ENCODE assay signal across 14 cellular contexts in genomic region chr20:47295921-47296426, GRCh38.
A peak's percentile ranks its signal among the peaks of the same experiment; 100 is the strongest.
DNase-seq lines count a peak whose midpoint lies in the region; TF ChIP-seq lines count a peak whose summit lies in the region.
"Had no signal": no experiment of that assay in that cellular context is flagged by ENCODE, and none has a peak within 500 bp of the region (broad histone marks: within the 10 kb centered on the region; RNA-seq: fewer than 3 reads in every experiment).

No MANE protein-coding gene starts in this region.

- H3K27me3 ChIP-seq in breast epithelium (no peaks in the 10 kb centered on the region), stomach smooth muscle (ENCODE audit: control insufficient read depth in 1 of 2, insufficient read depth in 2 of 2, low read length in 2 of 2) (no peaks in the 10 kb centered on the region)

- peaks cover 15% of the 10 kb centered on the region for H3K36me3 ChIP-seq in breast epithelium
- H3K36me3 ChIP-seq in stomach smooth muscle (ENCODE audit: control insufficient read depth in 2 of 2, insufficient read depth in 2 of 2, low read length in 2 of 2), result peaks cover 16 to 33% of the 10 kb centered on the region in 2 donors

- peaks cover 65% of the 10 kb centered on the region for H3K36me3 Mint-ChIP-seq in HFFc6 (ENCODE audit: low read depth)

- DNase-seq in RPMI7951 (ENCODE audit: low read depth), result peak; percentile 79
- peak in 1 of 2 donors; percentile 66 for DNase-seq in breast epithelium (ENCODE audit: low spot score in 2 of 2)
- peak; percentile 63 for DNase-seq in medulla oblongata (ENCODE audit: extremely low spot score)
- DNase-seq in NK-92 (lab: John Stamatoyannopoulos, UW; ENCODE audit: unreplicated experiment), result no peak
- no peak for DNase-seq in HFFc6
- DNase-seq in NCI-H2107 treated with DMSO at 0.1 percent for 48 hours (lab: John Stamatoyannopoulos, UW; ENCODE audit: unreplicated experiment), result no peak
- DNase-seq: activated CD4-positive, alpha-beta T cell treated with anti-CD3 and anti-CD28 coated beads for 36 hours; GM23248; immature natural killer cell; NCI-H1048; NCI-H748 treated with DMSO at 0.1 percent for 48 hours had no signal

- H3K9me3 ChIP-seq in breast epithelium (no peaks in the 10 kb centered on the region), stomach smooth muscle (ENCODE audit: control insufficient read depth in 2 of 2, low read length in 2 of 2) (no peaks in the 10 kb centered on the region)

- 0 out of 2 replicates have a peak, but pooled peaks cover under 1% of the 10 kb centered on the region for H3K27me3 Mint-ChIP-seq in HFFc6 (ENCODE audit: insufficient read depth)
- H3K27me3 Mint-ChIP-seq: activated CD4-positive, alpha-beta T cell treated with anti-CD3 and anti-CD28 coated beads for 36 hours; natural killer cell treated with Interleukin-12 subunit alpha and Interleukin-12 subunit beta and Interleukin-15 and Interleukin-18, amount 100 ng/mL, for 72 hours had no signal

- H3K9ac ChIP-seq in stomach smooth muscle (ENCODE audit: low read length in 2 of 2), result no peak overlapping the region
- H3K9ac ChIP-seq: GM23248 had no signal

- H3K27ac ChIP-seq in breast epithelium (peak overlapping the region; percentile 85 to 86), stomach smooth muscle (ENCODE audit: low read length) (peak overlapping the region; percentile 49)
- H3K27ac ChIP-seq: GM23248 had no signal

- intact Hi-C loops in breast epithelium (cut with DNase I; ENCODE audit: low total_unique reads), result no loop called here

- TF ChIP-seq POLR2A in breast epithelium (IDR thresholded peaks at IDR 0.05), result no peak

- H3K4me1 ChIP-seq in breast epithelium, result no peaks in the 10 kb centered on the region
- peaks cover 4% of the 10 kb centered on the region for H3K4me1 ChIP-seq in stomach smooth muscle (ENCODE audit: control insufficient read depth, insufficient read depth, low read length)

- no peaks in the 10 kb centered on the region for H3K9me3 Mint-ChIP-seq in HFFc6
- H3K9me3 Mint-ChIP-seq: activated T-helper 2 cell treated with anti-CD3 and anti-CD28 coated beads, Interferon-gamma antibody, Interleukin-2, Interleukin-4, amounts not matched to agents 10 μg/mL and 5 μg/mL and 100 μg/mL, durations not matched to agents 14 hours and 24 hours and 36 hours; immature natural killer cell; natural killer cell treated with Interleukin-12 subunit alpha and Interleukin-12 subunit beta and Interleukin-15 and Interleukin-18, amount 100 ng/mL, for 72 hours had no signal

- H3K4me3 ChIP-seq in breast epithelium, result no peak overlapping the region
- no peak overlapping the region for H3K4me3 ChIP-seq in stomach smooth muscle (ENCODE audit: low read length in 2 of 2)
- H3K4me3 ChIP-seq: GM23248 had no signal

- H3K4me1 Mint-ChIP-seq in HFFc6 (ENCODE audit: low read depth), result peaks cover 17% of the 10 kb centered on the region

- H3K27ac Mint-ChIP-seq in HFFc6, result no peak overlapping the region
- H3K27ac Mint-ChIP-seq: activated CD4-positive, alpha-beta T cell treated with anti-CD3 and anti-CD28 coated beads for 36 hours; activated T-helper 2 cell treated with anti-CD3 and anti-CD28 coated beads, Interferon-gamma antibody, Interleukin-2, Interleukin-4, amounts not matched to agents 10 μg/mL and 5 μg/mL and 100 μg/mL, durations not matched to agents 14 hours and 24 hours and 36 hours; natural killer cell treated with Interleukin-12 subunit alpha and Interleukin-12 subunit beta and Interleukin-15 and Interleukin-18, amount 100 ng/mL, for 72 hours had no signal

- H3K4me3 Mint-ChIP-seq in HFFc6, result no peak overlapping the region
- H3K4me3 Mint-ChIP-seq: activated CD4-positive, alpha-beta T cell treated with anti-CD3 and anti-CD28 coated beads for 36 hours; immature natural killer cell; natural killer cell treated with Interleukin-12 subunit alpha and Interleukin-12 subunit beta and Interleukin-15 and Interleukin-18, amount 100 ng/mL, for 72 hours had no signal

- TF ChIP-seq CTCF in breast epithelium (IDR thresholded peaks at IDR 0.05), result no peak
- no peak for TF ChIP-seq CTCF in HFFc6 (IDR thresholded peaks at IDR 0.05)

Comparison
In these comparisons a context has a peak if more than half of its experiments do, and no peak if none do; other contexts are left out.
1. DNase-seq: peak in RPMI7951 (single experiment) and medulla oblongata (single experiment); none in NK-92 (single experiment), HFFc6 (single experiment) and NCI-H2107 treated with DMSO at 0.1 percent for 48 hours (single experiment).